1 cellular context compared by ENCODE assay signal in genomic region chr17:48074322-48075054, GRCh38.
TF ChIP-seq lines count a peak whose summit lies in the region.

No MANE protein-coding gene starts in this region.

TF ChIP-seq in HepG2, 621 proteins besides CTCF, POLR2A, EP300 and RAD21 (continues in another document):
- TF ChIP-seq TCF12 (IDR thresholded peaks at IDR 0.05) (no peak), TCF12 (CRISPR knock-in tag; IDR thresholded peaks at IDR 0.05) (no peak), FLYWCH1 (CRISPR knock-in tag; IDR thresholded peaks at IDR 0.05) (no peak), ZNF7 (CRISPR knock-in tag; IDR thresholded peaks at IDR 0.05) (no peak), SMAD1 (CRISPR knock-in tag; IDR thresholded peaks at IDR 0.05; ENCODE audit: borderline replicate concordance, low read depth) (no peak), ZNF180 (CRISPR knock-in tag; IDR thresholded peaks at IDR 0.05; ENCODE audit: borderline replicate concordance, low read depth) (no peak), ZNF264 (CRISPR knock-in tag; IDR thresholded peaks at IDR 0.05) (no peak), TFDP2 (CRISPR knock-in tag; IDR thresholded peaks at IDR 0.05) (no peak), ZBTB3 (CRISPR knock-in tag; IDR thresholded peaks at IDR 0.05; ENCODE audit: borderline replicate concordance, low read depth) (no peak), RNF2 (conservative IDR thresholded peaks at IDR 0.05; ENCODE audit: low read depth) (no peak), SNRNP70 (IDR thresholded peaks at IDR 0.05; ENCODE audit: low read depth, low read length) (no peak), SKIL (CRISPR knock-in tag; IDR thresholded peaks at IDR 0.05; ENCODE audit: borderline replicate concordance) (no peak), RAD51 (IDR thresholded peaks at IDR 0.05; ENCODE audit: borderline replicate concordance) (no peak), THAP9 (CRISPR knock-in tag; IDR thresholded peaks at IDR 0.05; ENCODE audit: borderline replicate concordance) (no peak), HES4 (CRISPR knock-in tag; IDR thresholded peaks at IDR 0.05; ENCODE audit: borderline replicate concordance) (no peak), PHF21A (CRISPR knock-in tag; IDR thresholded peaks at IDR 0.05) (no peak), GATAD2A (CRISPR knock-in tag; IDR thresholded peaks at IDR 0.05) (0 out of 2 replicates have a peak, but pooled peaks have one; percentile 30), TAF15 (IDR thresholded peaks at IDR 0.05; ENCODE audit: low read depth, low read length, poor library complexity, severe bottlenecking) (no peak), IRF1 (CRISPR knock-in tag; IDR thresholded peaks at IDR 0.05; ENCODE audit: low read depth) (no peak), HOXA9 (CRISPR knock-in tag; IDR thresholded peaks at IDR 0.05; ENCODE audit: borderline replicate concordance) (no peak), EEA1 (CRISPR knock-in tag; IDR thresholded peaks at IDR 0.05; ENCODE audit: borderline replicate concordance) (no peak), LBX2 (CRISPR knock-in tag; IDR thresholded peaks at IDR 0.05; ENCODE audit: borderline replicate concordance) (no peak), GMEB1 (CRISPR knock-in tag; IDR thresholded peaks at IDR 0.05; ENCODE audit: borderline replicate concordance) (no peak), E2F5 (CRISPR knock-in tag; conservative IDR thresholded peaks at IDR 0.05) (no peak), MAFG (CRISPR knock-in tag; IDR thresholded peaks at IDR 0.05) (no peak), NR2C2 (CRISPR knock-in tag; IDR thresholded peaks at IDR 0.05; ENCODE audit: borderline replicate concordance) (no peak), SPEN (CRISPR knock-in tag; IDR thresholded peaks at IDR 0.05; ENCODE audit: low read depth) (no peak), ETV6 (CRISPR knock-in tag; conservative IDR thresholded peaks at IDR 0.05) (no peak), ZBTB25 (CRISPR knock-in tag; IDR thresholded peaks at IDR 0.05) (no peak), ZNF17 (CRISPR knock-in tag; IDR thresholded peaks at IDR 0.05) (no peak), THAP11 (CRISPR knock-in tag; IDR thresholded peaks at IDR 0.05) (no peak), HIVEP1 (CRISPR knock-in tag; IDR thresholded peaks at IDR 0.05) (no peak), FUBP1 (CRISPR knock-in tag; IDR thresholded peaks at IDR 0.05; ENCODE audit: borderline replicate concordance) (no peak), FOSL2 (CRISPR knock-in tag; IDR thresholded peaks at IDR 0.05) (no peak), RFX1 (IDR thresholded peaks at IDR 0.05) (no peak), SOX6 (IDR thresholded peaks at IDR 0.05) (no peak), SOX6 (CRISPR knock-in tag; IDR thresholded peaks at IDR 0.05) (no peak), ZNF143 (CRISPR knock-in tag; IDR thresholded peaks at IDR 0.05) (no peak), ZSCAN9 (CRISPR knock-in tag; IDR thresholded peaks at IDR 0.05; ENCODE audit: borderline replicate concordance) (peak; percentile 55; the same call in 1 of the 2 replicates), PAF1 (CRISPR knock-in tag; IDR thresholded peaks at IDR 0.05) (no peak), EZH2 (conservative IDR thresholded peaks at IDR 0.05; ENCODE audit: low read depth, low read length) (no peak), IRF2 (CRISPR knock-in tag; IDR thresholded peaks at IDR 0.05) (peak; percentile 38; the same call in 1 of the 2 replicates), NFKB2 (CRISPR knock-in tag; IDR thresholded peaks at IDR 0.05; ENCODE audit: borderline replicate concordance) (no peak), ELF3 (CRISPR knock-in tag; IDR thresholded peaks at IDR 0.05) (no peak), ZNF710 (CRISPR knock-in tag; IDR thresholded peaks at IDR 0.05; ENCODE audit: borderline replicate concordance) (no peak), ARID3A (IDR thresholded peaks at IDR 0.05; ENCODE audit: low read depth, low read length) (peak; percentile 56; the same call in 1 of the 2 replicates), SALL1 (CRISPR knock-in tag; IDR thresholded peaks at IDR 0.05) (no peak), ATAD3A (CRISPR knock-in tag; IDR thresholded peaks at IDR 0.05) (no peak), KAT8 (CRISPR knock-in tag; IDR thresholded peaks at IDR 0.05) (0 out of 2 replicates have a peak, but pooled peaks have one; percentile 32), TBP (CRISPR knock-in tag; IDR thresholded peaks at IDR 0.05) (no peak)
